Comparison of ENCODE assay signal across 8 cellular contexts in the genomic region with DNA sequence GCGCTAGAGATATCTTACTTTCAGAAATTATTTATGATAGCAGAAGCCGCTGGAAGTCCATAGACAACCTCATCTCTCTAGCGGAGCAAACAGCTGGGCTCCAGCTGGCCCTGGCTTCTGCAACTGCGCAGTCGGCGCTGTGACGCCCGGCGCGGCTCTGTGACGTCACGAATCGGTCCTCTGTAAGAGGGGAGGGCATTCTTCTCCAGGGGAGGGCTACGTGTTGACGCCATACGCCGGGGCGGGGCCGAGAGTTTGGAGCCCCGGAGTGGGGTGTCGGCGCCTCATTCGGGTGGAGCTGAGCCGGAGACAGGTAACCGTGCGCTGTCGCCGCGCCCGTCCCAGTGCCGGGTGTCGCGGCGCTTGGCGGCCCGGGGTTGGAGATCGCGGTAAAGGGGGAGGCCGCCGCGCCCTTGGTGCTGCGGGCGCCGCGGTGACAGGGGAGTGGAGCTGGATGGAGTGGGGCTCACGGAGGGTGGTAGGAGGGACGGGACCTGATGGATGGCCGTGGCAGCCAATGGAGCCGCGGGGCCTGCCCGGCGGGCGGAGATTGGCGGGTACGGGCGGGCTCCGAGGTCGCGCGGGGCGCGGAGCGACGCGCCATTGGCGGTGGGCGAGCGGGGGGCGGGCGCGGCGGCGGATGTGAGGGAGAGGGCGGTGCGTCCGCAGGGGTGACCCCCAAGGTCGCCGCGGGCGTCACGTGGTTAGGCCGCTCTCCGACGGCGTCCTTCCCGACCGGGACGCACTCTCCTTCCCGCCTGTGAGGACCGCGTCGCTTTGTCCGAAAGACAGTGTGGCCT. TPM values are rescaled to one million over a fixed set of nuclear protein-coding genes. Genes with fewer than 3 reads are reported as not detected.
DNase-seq lines count a peak whose midpoint lies in the region; TF ChIP-seq lines count a peak whose summit lies in the region.

A gene (plus strand): TSS at position 287 of the 800 bp plus-strand sequence. CDS start 17,717 bp downstream, outside the sequence.

- H3K27me3 ChIP-seq in H7 (ENCODE audit: control insufficient read depth, insufficient read depth, low read length): no peaks in the 10 kb centered on the region

- no peak for TF ChIP-seq CTCF in fibroblast of pulmonary artery (IDR thresholded peaks at IDR 0.05; ENCODE audit: low read length, missing control alignments)
- TF ChIP-seq CTCF in nephron (IDR thresholded peaks at IDR 0.05; ENCODE audit: unreplicated experiment in 3 of 3): no peak

- no peaks in the 10 kb centered on the region for H3K9me3 Mint-ChIP-seq in nephron
- H3K9me3 Mint-ChIP-seq in stimulated activated naive CD8-positive, alpha-beta T cell treated with anti-CD3 and anti-CD28 coated beads, Interleukin-15, Interleukin-2, amounts not matched to agents 100 ng/mL and 50 ng/mL, for 24 hours: no peaks in the 10 kb centered on the region

- peak; percentile 99 for DNase-seq in ELF-1 (ENCODE audit: low read depth, low spot score)
- DNase-seq in H7: peak; percentile 100
- DNase-seq in M059J (ENCODE audit: low read depth): peak; percentile 98
- peak; percentile 98 to 99 for DNase-seq in SHP77 (lab: John Stamatoyannopoulos, UW)
- DNase-seq in activated effector memory CD4-positive, alpha-beta T cell treated with Interleukin-2 at 50 U/mL for 16 hours: peak; percentile 98
- DNase-seq in fibroblast of pulmonary artery (ENCODE audit: low read depth): peak; percentile 99

- H3K4me3 ChIP-seq in H7 (ENCODE audit: insufficient read depth, low read depth, low read length) (peak within 1 kb of the TSS; percentile 83), fibroblast of pulmonary artery (replicated peaks; ENCODE audit: low read depth, low read length) (peak within 1 kb of the TSS; percentile 95)

- no peaks in the 10 kb centered on the region for H3K36me3 ChIP-seq in H7 (replicated peaks; ENCODE audit: control insufficient read depth, insufficient read depth, low read length)

- H3K36me3 Mint-ChIP-seq in nephron (ENCODE audit: low read depth): peaks cover 4% of the 10 kb centered on the region
- H3K36me3 Mint-ChIP-seq in stimulated activated naive CD8-positive, alpha-beta T cell treated with anti-CD3 and anti-CD28 coated beads, Interleukin-15, Interleukin-2, amounts not matched to agents 100 ng/mL and 50 ng/mL, for 24 hours (ENCODE audit: low read depth): peaks cover 11% of the 10 kb centered on the region

- H3K27ac Mint-ChIP-seq in nephron: peak within 1 kb of the TSS; percentile 91 to 99 (median 98)
- H3K27ac Mint-ChIP-seq in stimulated activated naive CD8-positive, alpha-beta T cell treated with anti-CD3 and anti-CD28 coated beads, Interleukin-15, Interleukin-2, amounts not matched to agents 100 ng/mL and 50 ng/mL, for 24 hours: peak within 1 kb of the TSS; percentile 97

- H3K4me3 Mint-ChIP-seq in nephron: peak within 1 kb of the TSS; percentile 98 to 99 (median 99)
- peak within 1 kb of the TSS; percentile 93 for H3K4me3 Mint-ChIP-seq in stimulated activated naive CD8-positive, alpha-beta T cell treated with anti-CD3 and anti-CD28 coated beads, Interleukin-15, Interleukin-2, amounts not matched to agents 100 ng/mL and 50 ng/mL, for 24 hours

- H3K27me3 Mint-ChIP-seq in nephron (ENCODE audit: low read depth): no peaks in the 10 kb centered on the region
- no peaks in the 10 kb centered on the region for H3K27me3 Mint-ChIP-seq in stimulated activated naive CD8-positive, alpha-beta T cell treated with anti-CD3 and anti-CD28 coated beads, Interleukin-15, Interleukin-2, amounts not matched to agents 100 ng/mL and 50 ng/mL, for 24 hours

- peaks cover 19% of the 10 kb centered on the region for H3K4me1 Mint-ChIP-seq in nephron
- H3K4me1 Mint-ChIP-seq in stimulated activated naive CD8-positive, alpha-beta T cell treated with anti-CD3 and anti-CD28 coated beads, Interleukin-15, Interleukin-2, amounts not matched to agents 100 ng/mL and 50 ng/mL, for 24 hours (ENCODE audit: low read depth): peaks cover 47% of the 10 kb centered on the region

RNA-seq across cellular contexts. Expression of the gene that starts here (rescaled TPM):
- total RNA-seq in H7 (2014; rRNA removed; shearing (Covaris generic)): 63.1 and 71.3 TPM in 2 replicates
- 45.9 and 56.0 TPM in 2 replicates for total RNA-seq in M059J (2014; rRNA removed; shearing (Covaris generic))

Comparison
In these comparisons a context has a peak if more than half of its experiments do, and no peak if none do; other contexts are left out.
1. Peak in every context shown above with its lines: DNase-seq and H3K4me3 ChIP-seq.